Comparison of ENCODE assay signal across 8 cellular contexts in the genomic region with DNA sequence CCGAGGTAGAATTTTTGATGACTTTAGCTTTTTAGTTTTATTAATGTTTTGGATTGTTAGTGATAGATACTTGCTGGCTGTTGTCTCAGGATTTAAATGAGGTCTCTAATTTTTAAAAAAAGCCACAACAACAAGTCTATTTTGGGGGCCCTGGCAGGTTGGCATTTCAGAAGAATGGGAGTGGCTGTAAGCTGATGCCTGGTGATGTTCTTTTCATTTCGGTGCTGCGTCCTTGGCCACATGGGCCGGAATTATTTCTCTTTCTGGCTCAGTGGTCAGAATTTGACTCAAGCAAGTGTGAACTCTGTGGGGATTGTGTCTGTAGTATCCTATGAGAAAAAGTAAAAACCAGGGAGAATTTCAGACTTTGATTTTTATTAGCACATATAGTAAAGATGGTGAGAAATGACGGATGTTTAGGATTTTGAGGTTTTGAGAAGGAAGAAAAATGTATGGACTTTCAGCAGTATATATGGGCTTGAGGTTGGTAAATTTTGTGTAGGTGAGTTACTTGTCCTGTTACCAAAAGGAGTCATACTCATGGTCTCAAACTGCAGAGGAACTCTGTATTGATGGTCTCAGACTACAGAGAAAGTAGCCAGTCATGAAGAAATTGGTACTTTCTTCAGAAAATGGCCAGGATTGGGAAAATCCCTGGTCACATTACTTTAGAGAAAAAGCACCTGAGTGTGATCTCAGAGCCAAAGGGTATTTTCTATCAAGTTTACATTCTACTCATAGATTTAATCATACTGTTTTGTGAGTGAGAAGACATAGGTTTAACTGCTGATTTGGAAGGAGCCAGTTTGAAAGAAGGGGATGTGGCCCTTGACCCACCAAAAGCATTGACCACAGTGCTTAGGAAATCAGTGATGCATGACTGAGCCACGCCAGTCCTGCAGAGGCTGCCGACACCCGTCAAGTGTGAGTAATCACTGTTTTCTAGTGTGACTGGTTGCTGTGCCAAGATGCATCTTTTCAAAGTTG.
A peak's percentile ranks its signal among the peaks of the same experiment; 100 is the strongest.
DNase-seq lines count a peak whose midpoint lies in the region; ATAC-seq and TF ChIP-seq lines count a peak whose summit lies in the region.

No MANE protein-coding gene starts in this region.

- DNase-seq in activated naive CD4-positive, alpha-beta T cell (lab: John Stamatoyannopoulos, UW), result no peak
- DNase-seq in endothelial cell (ENCODE audit: low spot score), result no peak
- DNase-seq in osteoblast (ENCODE audit: insufficient read length, low spot score, missing footprints), result no peak
- no peak for DNase-seq in left lobe of liver (ENCODE audit: low spot score)
- no peak for DNase-seq in DMS114 treated with DMSO at 0.1 percent for 48 hours (lab: John Stamatoyannopoulos, UW; ENCODE audit: unreplicated experiment)

- H3K27me3 Mint-ChIP-seq in activated naive CD4-positive, alpha-beta T cell treated with anti-CD3 and anti-CD28 coated beads, Interleukin-2, amount 50 U/mL, for 24 hours, result no peaks in the 10 kb centered on the region
- peaks cover 3% of the 10 kb centered on the region for H3K27me3 Mint-ChIP-seq in endothelial cell (ENCODE audit: unreplicated experiment)

- H3K4me1 Mint-ChIP-seq in activated naive CD4-positive, alpha-beta T cell treated with anti-CD3 and anti-CD28 coated beads, Interleukin-2, amount 50 U/mL, for 24 hours, result peaks cover 75% of the 10 kb centered on the region
- peaks cover 80% of the 10 kb centered on the region for H3K4me1 Mint-ChIP-seq in endothelial cell (ENCODE audit: unreplicated experiment)

- no peaks in the 10 kb centered on the region for H3K9me3 Mint-ChIP-seq in activated naive CD4-positive, alpha-beta T cell treated with anti-CD3 and anti-CD28 coated beads, Interleukin-2, amount 50 U/mL, for 24 hours
- H3K9me3 Mint-ChIP-seq in endothelial cell (ENCODE audit: unreplicated experiment), result no peaks in the 10 kb centered on the region

- H3K36me3 ChIP-seq in SU-DHL-6 (ENCODE audit: low read length), result peaks cover 34% of the 10 kb centered on the region; the same call in 1 of the 2 replicates
- H3K36me3 ChIP-seq in osteoblast (ENCODE audit: insufficient read depth, low read length), result peaks cover 14% of the 10 kb centered on the region

- H3K27ac Mint-ChIP-seq in activated naive CD4-positive, alpha-beta T cell treated with anti-CD3 and anti-CD28 coated beads, Interleukin-2, amount 50 U/mL, for 24 hours, result peak overlapping the region; percentile 94
- peak overlapping the region; percentile 95 for H3K27ac Mint-ChIP-seq in endothelial cell (ENCODE audit: unreplicated experiment)

- H3K4me3 ChIP-seq in SU-DHL-6 (ENCODE audit: insufficient read depth, low read length, poor library complexity, severe bottlenecking) (peak overlapping the region; percentile 18), osteoblast (ENCODE audit: insufficient read depth, low read length) (no peak overlapping the region)

- H3F3A ChIP-seq in SU-DHL-6 (ENCODE audit: insufficient read depth), result peaks cover 18% of the 10 kb centered on the region

- peaks cover 30% of the 10 kb centered on the region for H3K4me1 ChIP-seq in osteoblast (ENCODE audit: insufficient read depth, low read length)

- peak overlapping the region; percentile 85 for H3K4me3 Mint-ChIP-seq in activated naive CD4-positive, alpha-beta T cell treated with anti-CD3 and anti-CD28 coated beads, Interleukin-2, amount 50 U/mL, for 24 hours
- H3K4me3 Mint-ChIP-seq in endothelial cell (ENCODE audit: unreplicated experiment), result peak overlapping the region; percentile 94

- no peaks in the 10 kb centered on the region for H3K27me3 ChIP-seq in SU-DHL-6 (ENCODE audit: low read length)
- no peaks in the 10 kb centered on the region for H3K27me3 ChIP-seq in osteoblast (ENCODE audit: insufficient read depth, low read length)

- H3K9me3 ChIP-seq in SU-DHL-6 (ENCODE audit: insufficient read depth, low read length), result no peaks in the 10 kb centered on the region
- no peaks in the 10 kb centered on the region for H3K9me3 ChIP-seq in osteoblast (ENCODE audit: low read depth, low read length)

- H3K79me2 ChIP-seq in SU-DHL-6 (ENCODE audit: insufficient read depth, low read length) (peaks cover 78% of the 10 kb centered on the region), osteoblast (ENCODE audit: insufficient read depth, low read length) (peaks cover 33% of the 10 kb centered on the region)

- H2AFZ ChIP-seq in SU-DHL-6 (ENCODE audit: low read depth, low read length, severe bottlenecking) (no peak overlapping the region), osteoblast (ENCODE audit: low read length) (no peak overlapping the region)

- H3K36me3 Mint-ChIP-seq in activated naive CD4-positive, alpha-beta T cell treated with anti-CD3 and anti-CD28 coated beads, Interleukin-2, amount 50 U/mL, for 24 hours, result peaks cover 9% of the 10 kb centered on the region
- H3K36me3 Mint-ChIP-seq in endothelial cell (ENCODE audit: low read depth, unreplicated experiment), result peaks cover 39% of the 10 kb centered on the region

- H4K20me1 ChIP-seq in SU-DHL-6 (ENCODE audit: low read depth, low read length), result peaks cover 3% of the 10 kb centered on the region; the same call in 1 of the 2 replicates
- H4K20me1 ChIP-seq in osteoblast (ENCODE audit: insufficient read depth, low read length), result no peaks in the 10 kb centered on the region

- H3K4me2 ChIP-seq in SU-DHL-6 (ENCODE audit: low read depth, low read length, poor library complexity, severe bottlenecking) (peak overlapping the region; percentile 56), osteoblast (ENCODE audit: insufficient read depth, low read length) (no peak overlapping the region)

- no peaks in the 10 kb centered on the region for H3K9me2 ChIP-seq in SU-DHL-6 (replicated peaks; ENCODE audit: insufficient read depth, low read length)

- H3K9ac ChIP-seq in SU-DHL-6 (ENCODE audit: low read length), result peak overlapping the region; percentile 33

- TF ChIP-seq CTCF in SU-DHL-6 (IDR thresholded peaks at IDR 0.05; ENCODE audit: insufficient read depth, low read length, poor library complexity, severe bottlenecking), result no peak
- TF ChIP-seq CTCF in endothelial cell (IDR thresholded peaks at IDR 0.05; ENCODE audit: unreplicated experiment), result no peak
- no peak for TF ChIP-seq CTCF in osteoblast (IDR thresholded peaks at IDR 0.05; ENCODE audit: extremely low read depth, low read depth, low read length)

- H3K27ac ChIP-seq in SU-DHL-6 (ENCODE audit: low read depth, low read length) (peak overlapping the region; percentile 65), osteoblast (ENCODE audit: low read depth, low read length) (peak overlapping the region; percentile 18)

- ATAC-seq in HG03045 (IDR thresholded peaks at IDR 0.05; ENCODE audit: unreplicated experiment) (peak; percentile 62), left lobe of liver (no peak)
